Comparison of ENCODE assay signal across 8 cellular contexts in the genomic region with DNA sequence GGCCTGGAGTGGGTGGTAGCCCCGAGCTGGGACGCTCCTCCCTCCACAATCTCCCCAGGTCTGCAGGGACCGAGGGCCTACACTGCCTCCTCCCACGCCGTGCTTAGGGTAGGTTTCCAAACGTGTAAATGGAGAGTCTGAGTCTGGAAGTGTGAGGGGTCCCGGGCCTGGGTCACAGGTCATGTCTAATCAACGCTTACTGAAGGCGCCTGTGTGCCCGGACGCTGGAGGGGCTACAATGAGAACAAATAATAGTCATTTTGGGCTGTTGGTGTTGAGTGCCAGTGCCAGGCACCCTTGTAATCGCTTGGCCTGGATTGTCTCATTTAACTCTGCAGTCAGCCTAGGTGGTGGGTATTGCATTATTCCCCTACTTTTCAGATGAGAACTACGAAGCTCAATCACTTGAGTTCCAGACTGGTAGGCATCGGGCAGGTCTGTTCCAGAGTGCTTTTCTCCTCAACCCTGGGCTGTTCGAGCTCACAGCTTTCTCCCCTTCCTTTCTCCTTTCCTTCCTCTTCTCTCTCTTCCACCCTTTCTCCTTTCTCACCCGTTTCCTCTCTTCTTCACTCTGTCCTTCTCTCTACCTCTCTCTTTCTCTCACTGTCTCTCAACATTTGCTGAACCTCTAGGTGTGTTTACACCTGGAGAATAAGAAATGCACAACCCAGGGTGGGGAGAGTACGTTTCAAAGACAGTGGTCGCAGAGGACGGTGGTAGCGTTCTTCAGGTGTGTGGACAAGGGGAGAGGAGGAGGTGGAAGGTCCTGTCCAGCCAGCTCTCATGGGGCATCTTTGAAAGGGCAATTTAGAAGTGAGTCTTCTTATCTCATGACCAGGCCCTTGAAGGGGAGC. TPM values are rescaled to one million over a fixed set of nuclear protein-coding genes. Genes with fewer than 3 reads are reported as not detected.
DNase-seq lines count a peak whose midpoint lies in the region; ATAC-seq and TF ChIP-seq lines count a peak whose summit lies in the region.

No MANE protein-coding gene starts in this region.

- H2BK12ac ChIP-seq in mesenchymal stem cell (ENCODE audit: low read length in 2 of 2): peak overlapping the region; percentile 18 to 75

- peaks cover 50% of the 10 kb centered on the region for H3K79me1 ChIP-seq in mesenchymal stem cell (replicated peaks; ENCODE audit: low read length, poor library complexity, severe bottlenecking)

- H3K4me3 Mint-ChIP-seq in type B pancreatic cell: peak overlapping the region; percentile 87

- no peak overlapping the region for H3K23ac ChIP-seq in mesenchymal stem cell (ENCODE audit: low read length in 2 of 2)

- H3K36me3 ChIP-seq in cardiac muscle cell (peaks cover 4% of the 10 kb centered on the region), brain microvascular endothelial cell (replicated peaks) (peaks cover 6% of the 10 kb centered on the region), mesenchymal stem cell (ENCODE audit: control insufficient read depth in 1 of 2, insufficient read depth in 2 of 2, low read depth in 1 of 2, low read length in 2 of 2) (peaks cover 27 to 33% of the 10 kb centered on the region in 2 experiments)

- no peaks in the 10 kb centered on the region for H3K27me3 ChIP-seq in cardiac muscle cell
- H3K27me3 ChIP-seq in brain microvascular endothelial cell (replicated peaks): no peaks in the 10 kb centered on the region
- no peaks in the 10 kb centered on the region for H3K27me3 ChIP-seq in mesenchymal stem cell (ENCODE audit: control insufficient read depth in 1 of 2, insufficient read depth in 1 of 2, low read length in 2 of 2)

- WGBS in mesenchymal stem cell: 50% methylated on average over 18 of the region's 20 CpGs

- no peak overlapping the region for H2AFZ ChIP-seq in mesenchymal stem cell (ENCODE audit: low read depth, low read length)

- DNase-seq in cardiac muscle cell (ENCODE audit: low read depth in 1 of 2, low spot score in 1 of 2): no peak
- DNase-seq in left cardiac atrium: no peak
- DNase-seq in HS-27A (ENCODE audit: low read depth): peak; percentile 50
- DNase-seq in brain microvascular endothelial cell: no peak
- no peak for DNase-seq in mesenchymal stem cell
- DNase-seq in type B pancreatic cell (ENCODE audit: extremely low spot score, unreplicated experiment): no peak
- no peak for DNase-seq in RPMI8226

- peak overlapping the region; percentile 46 for H2AK5ac ChIP-seq in mesenchymal stem cell (ENCODE audit: low read length, severe bottlenecking)

- no peaks in the 10 kb centered on the region for H3K4me1 ChIP-seq in cardiac muscle cell (ENCODE audit: low read depth)
- peaks cover 46% of the 10 kb centered on the region for H3K4me1 ChIP-seq in mesenchymal stem cell (ENCODE audit: control insufficient read depth, insufficient read depth, low read depth, low read length)

- H4K91ac ChIP-seq in mesenchymal stem cell (ENCODE audit: low read length): no peak overlapping the region

- peak overlapping the region; percentile 23 to 68 for H3K18ac ChIP-seq in mesenchymal stem cell (ENCODE audit: low read depth in 1 of 2, low read length in 2 of 2)

- peak overlapping the region; percentile 68 for H2BK15ac ChIP-seq in mesenchymal stem cell (ENCODE audit: low read depth, poor library complexity, severe bottlenecking)

- intact Hi-C loops in left cardiac atrium (cut with DNase I): no loop called here

- TF ChIP-seq CTCF in cardiac muscle cell (IDR thresholded peaks at IDR 0.05; ENCODE audit: low read depth, low read length) (no peak), brain microvascular endothelial cell (IDR thresholded peaks at IDR 0.05; ENCODE audit: low read depth, low read length, missing control alignments) (no peak), type B pancreatic cell (conservative IDR thresholded peaks at IDR 0.05) (no peak)

- peak overlapping the region; percentile 74 for H3K4me2 ChIP-seq in mesenchymal stem cell (ENCODE audit: low read length, poor library complexity, severe bottlenecking)

- H3K9ac ChIP-seq in mesenchymal stem cell (ENCODE audit: low read length): peak overlapping the region; percentile 94

- H2BK120ac ChIP-seq in mesenchymal stem cell (ENCODE audit: low read depth, low read length): no peak overlapping the region

- no peaks in the 10 kb centered on the region for H3K9me3 Mint-ChIP-seq in type B pancreatic cell

- H3K4me1 Mint-ChIP-seq in type B pancreatic cell (ENCODE audit: unreplicated experiment): peaks cover 20% of the 10 kb centered on the region

- peak overlapping the region; percentile 5 for H4K8ac ChIP-seq in mesenchymal stem cell (ENCODE audit: low read length)

- H3K4me3 ChIP-seq in cardiac muscle cell: peak overlapping the region; percentile 80
- peak overlapping the region; percentile 67 for H3K4me3 ChIP-seq in brain microvascular endothelial cell (ENCODE audit: low read depth, low read length)
- peak overlapping the region; percentile 82 for H3K4me3 ChIP-seq in mesenchymal stem cell (ENCODE audit: insufficient read depth in 1 of 2, low read depth in 1 of 2, low read length in 2 of 2)

- H3K27ac Mint-ChIP-seq in type B pancreatic cell: peak overlapping the region; percentile 72

- peak overlapping the region; percentile 77 for H3K27ac ChIP-seq in cardiac muscle cell
- H3K27ac ChIP-seq in brain microvascular endothelial cell: peak overlapping the region; percentile 93
- peak overlapping the region; percentile 39 for H3K27ac ChIP-seq in mesenchymal stem cell (ENCODE audit: low read length, poor library complexity, severe bottlenecking)

- H3K36me3 Mint-ChIP-seq in type B pancreatic cell: peaks cover 7% of the 10 kb centered on the region

- H3K9me3 ChIP-seq in cardiac muscle cell (ENCODE audit: low read depth) (no peaks in the 10 kb centered on the region), mesenchymal stem cell (ENCODE audit: control insufficient read depth, low read length) (no peaks in the 10 kb centered on the region)

- H3K27me3 Mint-ChIP-seq in type B pancreatic cell: no peaks in the 10 kb centered on the region

- peak overlapping the region in 1 of 2 experiments; percentile 94 for H3K4ac ChIP-seq in mesenchymal stem cell (ENCODE audit: low read depth in 1 of 2, low read length in 2 of 2)

- peak overlapping the region in 1 of 2 experiments; percentile 66 for H3K14ac ChIP-seq in mesenchymal stem cell (ENCODE audit: low read length in 2 of 2)

- H2BK5ac ChIP-seq in mesenchymal stem cell (ENCODE audit: low read depth, low read length, poor library complexity, severe bottlenecking): no peak overlapping the region

- in situ Hi-C loops in brain microvascular endothelial cell (cut with HindIII; ENCODE audit: low pct_ligation_motif_present, low sequenced_read_pairs): no loop called here

- ATAC-seq in left cardiac atrium (no peak), HG02852 (IDR thresholded peaks at IDR 0.05; ENCODE audit: unreplicated experiment) (no peak)

RNA-seq across cellular contexts. Expression of a gene that starts 0.9 kb away (rescaled TPM):
- total RNA-seq in cardiac muscle cell (21.1 and 34.3 TPM in 2 replicates), left cardiac atrium (1 to 10 TPM; 7.6 to 8.2 TPM), type B pancreatic cell (ENCODE audit: low replicate concordance) (18.3 and 24.1 TPM in 2 replicates)
- polyA plus RNA-seq in cardiac muscle cell: 17.2 and 24.0 TPM in 2 replicates
- 20.4 TPM for polyA plus RNA-seq in mesenchymal stem cell (2013, experiment 1 of 2)
- polyA plus RNA-seq in mesenchymal stem cell (2013, experiment 2 of 2): 21.7 TPM

RNA-seq across cellular contexts. Expression of a gene that starts 1.1 kb away (rescaled TPM):
- total RNA-seq in cardiac muscle cell (155 and 195 TPM in 2 replicates), left cardiac atrium (10 to 100 TPM; 31.3 to 32.9 TPM), type B pancreatic cell (ENCODE audit: low replicate concordance) (57.2 and 75.2 TPM in 2 replicates)
- 157 and 168 TPM in 2 replicates for polyA plus RNA-seq in cardiac muscle cell
- polyA plus RNA-seq in mesenchymal stem cell (2013, experiment 1 of 2): 48.0 TPM
- 51.1 TPM for polyA plus RNA-seq in mesenchymal stem cell (2013, experiment 2 of 2)

RNA-seq across cellular contexts. Expression of a gene that starts 24.4 kb away (rescaled TPM):
- 1.4 and 2.2 TPM in 2 replicates for total RNA-seq in cardiac muscle cell
- 0.26 and 0.96 TPM in 2 replicates for polyA plus RNA-seq in cardiac muscle cell
- total RNA-seq in left cardiac atrium: under 1 TPM in 1 of 2 donors, not detected in 1; 0.12 TPM
- polyA plus RNA-seq in mesenchymal stem cell (2013, experiment 1 of 2): 0.36 TPM
- polyA plus RNA-seq in mesenchymal stem cell (2013, experiment 2 of 2): 0.33 TPM
- total RNA-seq in type B pancreatic cell (ENCODE audit: low replicate concordance): 1.3 and 4.6 TPM in 2 replicates

Comparison
In these comparisons a context has a peak if more than half of its experiments do, and no peak if none do; other contexts are left out.
1. H3K27ac ChIP-seq: peak in every context shown above with its lines; median percentile 93 in brain microvascular endothelial cell; 77 in cardiac muscle cell; 39 in mesenchymal stem cell.